ENCODE assay signal across 27 cellular contexts in the genomic region with DNA sequence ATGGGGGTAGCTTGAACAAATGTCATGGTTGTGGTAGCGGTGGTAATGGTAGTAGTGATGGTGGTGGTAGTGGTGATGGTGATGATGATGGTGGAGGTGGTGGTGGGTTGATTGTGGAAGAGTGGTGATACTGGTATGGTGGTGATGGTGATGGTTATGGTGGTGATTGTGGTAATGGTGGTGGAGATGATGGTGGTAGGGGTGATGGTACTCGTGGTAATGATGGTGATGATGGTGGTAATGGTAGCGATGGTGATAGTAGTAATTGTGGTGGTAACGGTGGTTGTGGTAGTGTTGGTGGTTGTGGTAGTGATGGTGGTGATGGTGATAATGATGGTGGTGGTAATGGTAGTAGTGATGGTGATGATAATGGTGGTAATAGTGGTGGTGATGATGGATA.
"Had no signal": no experiment of that assay in that cellular context is flagged by ENCODE, and none has a peak within 500 bp of the region (broad histone marks: within the 10 kb centered on the region; RNA-seq: fewer than 3 reads in every experiment).

No MANE protein-coding gene starts in this region.

- FAIRE-seq: colon, TTC549 had no signal

- H3K36me3 ChIP-seq: breast epithelium, Peyer's patch had no signal

- H3K4me1 ChIP-seq: breast epithelium, Peyer's patch had no signal

- ATAC-seq: activated T-helper 17 cell treated with anti-CD3 and anti-CD28 coated beads, Interleukin-2, amount 50 U/mL, for 72 hours had no signal

- H3K9ac ChIP-seq: KMS-11 had no signal

- DNase-seq: activated B cell treated with CpG ODN at 0.5 μM for 24 hours; activated CD4-positive, alpha-beta T cell treated with anti-CD3 and anti-CD28 coated beads for 1 hour; activated CD4-positive, alpha-beta T cell treated with anti-CD3 and anti-CD28 coated beads, Interleukin-2, amount 10 ng/mL, durations not matched to agents 24 days and 14 days; activated CD4-positive, alpha-beta T cell treated with anti-CD3 and anti-CD28 coated beads, Interleukin-2, amount 50 U/mL, for 48 hours; activated gamma-delta T cell; activated naive CD4-positive, alpha-beta T cell treated with anti-CD3 and anti-CD28 coated beads for 36 hours; activated T-cell treated with anti-CD3 and anti-CD28 coated beads for 4 hours; activated T-cell treated with anti-CD3 and anti-CD28 coated beads, Interleukin-2, amount 50 U/mL, for 48 hours; aorta; MV-4-11; NCI-H1105; NCI-H1436; NCI-H187; NCI-H2081; NCI-H446; NCI-H524; Peyer's patch; SHP77 treated with DMSO at 0.1 percent for 48 hours; T-helper 2 cell; T1000 had no signal

- H3K4me3 Mint-ChIP-seq: activated B cell treated with CpG ODN at 0.5 μM for 24 hours; activated CD4-positive, alpha-beta T cell treated with anti-CD3 and anti-CD28 coated beads, Interleukin-2, amount 10 ng/mL, durations not matched to agents 24 days and 14 days; activated naive CD4-positive, alpha-beta T cell treated with anti-CD3 and anti-CD28 coated beads for 36 hours; activated naive CD8-positive, alpha-beta T cell; activated T-helper 17 cell treated with anti-CD3 and anti-CD28 coated beads, Interleukin-2, amount 50 U/mL, for 72 hours; central memory CD8-positive, alpha-beta T cell had no signal

- H3K27ac ChIP-seq: breast epithelium, KMS-11, Peyer's patch had no signal

- H3K4me2 ChIP-seq: KMS-11 had no signal

- H3K27ac Mint-ChIP-seq: activated B cell treated with CpG ODN at 0.5 μM for 24 hours; activated CD4-positive, alpha-beta T cell treated with anti-CD3 and anti-CD28 coated beads, Interleukin-2, amount 10 ng/mL, durations not matched to agents 24 days and 14 days; activated naive CD4-positive, alpha-beta T cell treated with anti-CD3 and anti-CD28 coated beads for 36 hours; activated naive CD8-positive, alpha-beta T cell; activated T-helper 17 cell treated with anti-CD3 and anti-CD28 coated beads, Interleukin-2, amount 50 U/mL, for 72 hours had no signal

- H3K9me3 ChIP-seq: Peyer's patch had no signal

- H3K4me1 Mint-ChIP-seq: activated B cell treated with CpG ODN at 0.5 μM for 24 hours; activated T-helper 17 cell treated with anti-CD3 and anti-CD28 coated beads, Interleukin-2, amount 50 U/mL, for 72 hours; central memory CD8-positive, alpha-beta T cell had no signal

- H3K27me3 Mint-ChIP-seq: activated CD4-positive, alpha-beta T cell treated with anti-CD3 and anti-CD28 coated beads, Interleukin-2, amount 10 ng/mL, durations not matched to agents 24 days and 14 days had no signal

- H3K4me3 ChIP-seq: breast epithelium, Peyer's patch had no signal

- H3K27me3 ChIP-seq: breast epithelium, Peyer's patch had no signal
